Comparison of ENCODE assay signal across 24 cellular contexts in the genomic region with DNA sequence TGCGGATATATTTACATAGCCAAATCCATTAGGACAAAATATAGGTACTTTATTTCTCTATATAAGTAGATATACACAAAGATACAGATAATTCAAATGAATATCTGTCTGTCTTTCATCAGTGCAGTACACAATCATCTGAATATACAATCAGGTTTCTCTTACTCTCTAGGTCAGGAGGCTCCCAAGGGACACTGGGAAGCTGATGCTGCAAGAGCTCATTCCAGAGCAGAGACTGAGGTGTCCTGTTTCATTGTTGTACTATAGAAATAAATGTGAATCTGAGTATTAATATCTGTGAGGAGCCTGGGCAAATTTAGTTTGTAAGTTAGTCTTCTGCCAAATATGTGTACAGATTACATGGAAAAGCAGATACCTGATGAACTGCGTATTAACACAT. TPM values are rescaled to one million over a fixed set of nuclear protein-coding genes. Genes with fewer than 3 reads are reported as not detected.
A peak's percentile ranks its signal among the peaks of the same experiment; 100 is the strongest.
DNase-seq lines count a peak whose midpoint lies in the region; ATAC-seq and TF ChIP-seq lines count a peak whose summit lies in the region.
"Had no signal": no experiment of that assay in that cellular context is flagged by ENCODE, and none has a peak within 500 bp of the region (broad histone marks: within the 10 kb centered on the region; RNA-seq: fewer than 3 reads in every experiment).

No MANE protein-coding gene starts in this region.

- no peak for TF ChIP-seq CTCF in esophagus muscularis mucosa (IDR thresholded peaks at IDR 0.05)

- peaks cover 0 to 12% (median 0%) of the 10 kb centered on the region in 4 donors for H3K27me3 ChIP-seq in esophagus muscularis mucosa
- H3K27me3 ChIP-seq: pancreas had no signal

- 86% methylated on average over 2 of the region's 2 CpGs for WGBS in esophagus muscularis mucosa

- peak overlapping the region in 3 of 4 donors; percentile 36 to 78 (median 58) for H3K27ac ChIP-seq in esophagus muscularis mucosa (replicated peaks in 1 of 4)
- H3K27ac ChIP-seq: BLaER1, left ventricle myocardium inferior, pancreas, stomach had no signal

- no peak for ATAC-seq in GM21717 (IDR thresholded peaks at IDR 0.05; ENCODE audit: unreplicated experiment)
- ATAC-seq: activated naive CD8-positive, alpha-beta T cell treated with anti-CD3 and anti-CD28 coated beads, Interleukin-2, amount 50 U/mL, for 24 hours; pancreas; right cardiac atrium; WTC11 had no signal

- H3K9me3 ChIP-seq in esophagus muscularis mucosa, result no peaks in the 10 kb centered on the region
- H3K9me3 ChIP-seq: left ventricle myocardium inferior, pancreas, stomach had no signal

- no peak for TF ChIP-seq EP300 in esophagus muscularis mucosa (IDR thresholded peaks at IDR 0.05)

- no peaks in the 10 kb centered on the region for H3K36me3 ChIP-seq in esophagus muscularis mucosa
- H3K36me3 ChIP-seq: BLaER1, left ventricle myocardium inferior, pancreas, stomach had no signal

- no peak for TF ChIP-seq POLR2A in esophagus muscularis mucosa (IDR thresholded peaks at IDR 0.05; ENCODE audit: low read depth)

- H3K4me3 ChIP-seq in esophagus muscularis mucosa, result no peak overlapping the region
- H3K4me3 ChIP-seq: BLaER1, left ventricle myocardium inferior, pancreas, stomach had no signal

- intact Hi-C loops in esophagus muscularis mucosa (cut with DNase I), result no loop called here

- DNase-seq in NCI-H748 (lab: John Stamatoyannopoulos, UW; ENCODE audit: unreplicated experiment) (peak; percentile 29), NCI-H748 treated with DMSO at 0.1 percent for 48 hours (lab: John Stamatoyannopoulos, UW) (no peak), NCI-H526 (lab: John Stamatoyannopoulos, UW) (peak; percentile 68 to 86), esophagus muscularis mucosa (ENCODE audit: extremely low spot score) (no peak), smooth muscle cell of the brain vasculature (ENCODE audit: low read depth, low spot score) (peak; percentile 29), putamen (ENCODE audit: low spot score) (no peak), hepatic stellate cell (ENCODE audit: low spot score) (no peak)
- DNase-seq: activated CD4-positive, alpha-beta T cell treated with anti-CD3 and anti-CD28 coated beads, Interleukin-2, amount 50 U/mL, for 48 hours; activated effector memory CD4-positive, alpha-beta T cell treated with anti-CD3 and anti-CD28 coated beads, Interleukin-2, amount 50 U/mL, for 16 hours; activated naive CD8-positive, alpha-beta T cell treated with anti-CD3 and anti-CD28 coated beads, Interleukin-2, amount 50 U/mL, for 24 hours; Calu3; cortex of kidney; foreskin melanocyte; hippocampal formation; left ventricle myocardium inferior; midbrain; NCI-H345; pancreas; right cardiac atrium; stomach; trophoblast cell had no signal

- peaks cover 13 to 53% (median 46%) of the 10 kb centered on the region in 4 donors for H3K4me1 ChIP-seq in esophagus muscularis mucosa
- H3K4me1 ChIP-seq: BLaER1 had no signal

RNA-seq across cellular contexts. Expression of gene TLL1, which starts 4.3 kb away (rescaled TPM):
- total RNA-seq in esophagus muscularis mucosa, result 10 to 100 TPM in 1 of 4 donors, 1 to 10 TPM in 3; 5.6 to 10.9 (median 8.6) TPM
- total RNA-seq: Calu3 had no signal

Comparison
In these comparisons a context has a peak if more than half of its experiments do, and no peak if none do; other contexts are left out.
1. DNase-seq: peak in NCI-H748 (single experiment), NCI-H526 (2 of 2) and smooth muscle cell of the brain vasculature (single experiment); none in NCI-H748 treated with DMSO at 0.1 percent for 48 hours (single experiment), esophagus muscularis mucosa (single experiment), putamen (single experiment) and hepatic stellate cell (single experiment).